Comparison of ENCODE assay signal across 24 cellular contexts in the genomic region with DNA sequence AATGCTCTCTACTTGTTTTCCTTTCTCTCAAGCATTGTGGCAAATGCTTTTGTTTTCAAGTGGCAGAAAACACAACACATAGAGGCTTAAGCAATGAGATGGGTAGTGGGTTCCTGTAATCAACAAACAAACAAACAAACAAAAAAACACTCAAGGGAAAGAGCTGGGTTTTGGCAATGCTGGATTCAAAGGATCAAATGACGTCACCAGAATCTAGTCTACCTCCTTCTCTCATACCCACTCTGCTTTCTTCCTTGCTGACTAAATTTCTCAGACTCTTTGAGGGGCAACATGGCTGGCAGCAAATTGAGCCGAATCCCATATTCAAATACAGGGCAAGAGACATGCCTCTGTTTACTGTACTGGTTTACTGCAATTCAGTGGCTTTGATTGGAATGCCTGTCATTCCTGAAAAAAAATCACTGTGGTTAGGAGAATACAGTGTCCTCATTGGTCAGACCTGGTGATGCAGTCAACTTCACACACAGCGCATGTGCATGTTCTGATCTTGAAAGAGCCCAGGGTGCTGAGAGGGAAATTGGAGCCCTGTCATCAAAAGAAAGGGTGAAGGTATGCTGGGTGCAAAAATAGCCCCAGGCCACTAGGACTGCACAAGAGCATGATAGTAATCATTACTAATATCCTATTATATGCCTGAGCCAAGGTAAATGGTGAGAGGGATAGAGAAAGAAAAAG.
A peak's percentile ranks its signal among the peaks of the same experiment; 100 is the strongest.
DNase-seq lines count a peak whose midpoint lies in the region; ATAC-seq, FAIRE-seq and TF ChIP-seq lines count a peak whose summit lies in the region.
"Had no signal": no experiment of that assay in that cellular context is flagged by ENCODE, and none has a peak within 500 bp of the region (broad histone marks: within the 10 kb centered on the region; RNA-seq: fewer than 3 reads in every experiment).

No MANE protein-coding gene starts in this region.

- H3K9me3 ChIP-seq in HepG2 (ENCODE audit: low read length), result no peaks in the 10 kb centered on the region
- no peaks in the 10 kb centered on the region for H3K9me3 ChIP-seq in right lobe of liver
- H3K9me3 ChIP-seq: HAP-1, sigmoid colon, upper lobe of left lung had no signal

- no peaks in the 10 kb centered on the region for H3K27me3 ChIP-seq in HepG2 (ENCODE audit: control insufficient read depth in 1 of 2, insufficient read depth in 2 of 2, low read length in 2 of 2)
- no peaks in the 10 kb centered on the region for H3K27me3 ChIP-seq in right lobe of liver
- H3K27me3 ChIP-seq: sigmoid colon, upper lobe of left lung had no signal

- no peaks in the 10 kb centered on the region for H3K79me2 ChIP-seq in HepG2 (ENCODE audit: insufficient read depth, low read length)

- no peak for TF ChIP-seq EP300 in HepG2 (IDR thresholded peaks at IDR 0.05; ENCODE audit: low read depth in 2 of 2, low read length in 2 of 2)
- no peak for TF ChIP-seq EP300 in HepG2 (CRISPR knock-in tag; IDR thresholded peaks at IDR 0.05; ENCODE audit: borderline replicate concordance)

- no peaks in the 10 kb centered on the region for H3K4me1 ChIP-seq in HepG2 (ENCODE audit: insufficient read depth, low read length)
- H3K4me1 ChIP-seq in right lobe of liver, result no peaks in the 10 kb centered on the region
- H3K4me1 ChIP-seq: HAP-1, sigmoid colon, upper lobe of left lung had no signal

- CTCF ChIA-PET in HepG2 (lab: Yijun Ruan, JAX; ENCODE audit: low intra/inter-chr PET ratio, low total read pairs), result no interaction called here

- TF ChIP-seq RAD21 in HepG2 (CRISPR knock-in tag; IDR thresholded peaks at IDR 0.05), result no peak

- TF ChIP-seq CTCF in HepG2 (CRISPR knock-in tag; IDR thresholded peaks at IDR 0.05) (no peak), right lobe of liver (IDR thresholded peaks at IDR 0.05) (no peak)

- no peak for TF ChIP-seq POLR2A in HepG2 (IDR thresholded peaks at IDR 0.05; ENCODE audit: insufficient read depth in 1 of 2, low read depth in 2 of 2, low read length in 2 of 2)
- no peak for TF ChIP-seq POLR2A in right lobe of liver (IDR thresholded peaks at IDR 0.05)

- DNase-seq in HepG2 (ENCODE audit: low spot score) (no peak), right lobe of liver (no peak), SW480 (ENCODE audit: low spot score) (peak; percentile 35), fibroblast of peridontal ligament (ENCODE audit: extremely low read depth) (peak; percentile 31), urothelium cell line (ENCODE audit: low spot score) (peak; percentile 17)
- no peak for DNase-seq in activated T-cell treated with anti-CD3 and anti-CD28 coated beads, Interleukin-2, amount 50 U/mL, for 1 hour
- DNase-seq in activated T-cell treated with anti-CD3 and anti-CD28 coated beads, Interleukin-2, amount 50 U/mL, for 24 hours, result no peak
- DNase-seq: activated CD8-positive, alpha-beta T cell treated with anti-CD3 and anti-CD28 coated beads for 36 hours; activated naive CD4-positive, alpha-beta T cell treated with anti-CD3 and anti-CD28 coated beads, Interleukin-2, amount 50 U/mL, for 16 hours; activated T-cell treated with anti-CD3 and anti-CD28 coated beads, Interleukin-2, amount 50 U/mL, for 48 hours; CD8-positive, alpha-beta T cell; DND-41; NCI-H1930; NCI-H446 treated with DMSO at 0.1 percent for 48 hours; Right ventricle myocardium superior; sigmoid colon; stimulated activated CD4-positive, alpha-beta T cell treated with anti-CD3 and anti-CD28 coated beads, Interleukin-1b, Interleukin-23, amount 100 ng/mL, for 48 hours; upper lobe of left lung had no signal

- FAIRE-seq in HepG2 (lab: Jason Lieb, UNC), result no peak
- no peak for FAIRE-seq in urothelium cell line (lab: Jason Lieb, UNC)
- FAIRE-seq: GM19239 had no signal

- no peak overlapping the region for H3K4me3 ChIP-seq in HepG2 (replicated peaks in 1 of 3; ENCODE audit: insufficient read depth in 1 of 3, low read depth in 2 of 3, low read length in 3 of 3)
- no peak overlapping the region for H3K4me3 ChIP-seq in right lobe of liver
- H3K4me3 ChIP-seq: HAP-1, sigmoid colon, upper lobe of left lung had no signal

- WGBS in HepG2 (ENCODE audit: low lambda C conversion rate), result 33% methylated on average over 3 of the region's 3 CpGs
- 78% methylated on average over 3 of the region's 3 CpGs for WGBS in right lobe of liver (ENCODE audit: insufficient coverage, low coverage, low lambda C conversion rate, missing lambda C conversion rate)

- ATAC-seq in HepG2 (no peak), right lobe of liver (no peak), HG03521 (IDR thresholded peaks at IDR 0.05; ENCODE audit: unreplicated experiment) (no peak)
- ATAC-seq: activated CD8-positive, alpha-beta T cell treated with anti-CD3 and anti-CD28 coated beads for 36 hours; CD8-positive, alpha-beta T cell; esophagus mucosa had no signal

- no peaks in the 10 kb centered on the region for H3K36me3 Mint-ChIP-seq in activated T-cell treated with anti-CD3 and anti-CD28 coated beads, Interleukin-2, amount 50 U/mL, for 24 hours (ENCODE audit: low read depth)
- H3K36me3 Mint-ChIP-seq: brain; CD8-positive, alpha-beta T cell had no signal

- no peak overlapping the region for H3K27ac Mint-ChIP-seq in activated T-cell treated with anti-CD3 and anti-CD28 coated beads, Interleukin-2, amount 50 U/mL, for 24 hours
- H3K27ac Mint-ChIP-seq: activated CD8-positive, alpha-beta T cell treated with anti-CD3 and anti-CD28 coated beads for 36 hours; brain; CD8-positive, alpha-beta T cell; stimulated activated naive CD8-positive, alpha-beta T cell treated with anti-CD3 and anti-CD28 coated beads, Interleukin-15, Interleukin-2, amounts not matched to agents 100 ng/mL and 50 ng/mL, for 24 hours had no signal

- in situ Hi-C loops in HepG2 (cut with HindIII; ENCODE audit: extremely low pct_ligation_motif_present, low pct_unique_long_range_greater_than_20kb), result no loop called here

- no peak overlapping the region for H3K4me2 ChIP-seq in HepG2 (ENCODE audit: low read depth, low read length)

- H3K27ac ChIP-seq in HepG2 (ENCODE audit: extremely low read length, insufficient read depth, low read length) (no peak overlapping the region), right lobe of liver (no peak overlapping the region)
- H3K27ac ChIP-seq: sigmoid colon, upper lobe of left lung had no signal

- H3K4me1 Mint-ChIP-seq in activated T-cell treated with anti-CD3 and anti-CD28 coated beads, Interleukin-2, amount 50 U/mL, for 24 hours (ENCODE audit: low read depth), result no peaks in the 10 kb centered on the region
- H3K4me1 Mint-ChIP-seq: brain had no signal

- H3K9ac ChIP-seq in HepG2 (ENCODE audit: insufficient read depth, low read depth, low read length), result no peak overlapping the region

- H3K9me3 Mint-ChIP-seq in activated T-cell treated with anti-CD3 and anti-CD28 coated beads, Interleukin-2, amount 50 U/mL, for 24 hours, result peaks cover 16% of the 10 kb centered on the region
- H3K9me3 Mint-ChIP-seq: brain had no signal

- POLR2A ChIA-PET in HepG2 (lab: Yijun Ruan, JAX), result no interaction called here

- H3K27me3 Mint-ChIP-seq in activated T-cell treated with anti-CD3 and anti-CD28 coated beads, Interleukin-2, amount 50 U/mL, for 24 hours, result no peaks in the 10 kb centered on the region
- H3K27me3 Mint-ChIP-seq: activated CD8-positive, alpha-beta T cell treated with anti-CD3 and anti-CD28 coated beads for 36 hours; brain; stimulated activated naive CD8-positive, alpha-beta T cell treated with anti-CD3 and anti-CD28 coated beads, Interleukin-15, Interleukin-2, amounts not matched to agents 100 ng/mL and 50 ng/mL, for 24 hours had no signal

- H3K4me3 Mint-ChIP-seq in activated T-cell treated with anti-CD3 and anti-CD28 coated beads, Interleukin-2, amount 50 U/mL, for 24 hours, result no peak overlapping the region
- H3K4me3 Mint-ChIP-seq: activated CD8-positive, alpha-beta T cell treated with anti-CD3 and anti-CD28 coated beads for 36 hours; brain; CD8-positive, alpha-beta T cell; stimulated activated naive CD8-positive, alpha-beta T cell treated with anti-CD3 and anti-CD28 coated beads, Interleukin-15, Interleukin-2, amounts not matched to agents 100 ng/mL and 50 ng/mL, for 24 hours had no signal

- BruUV-seq in HepG2 (replicated peaks; lab: Mats Ljungman, UMichigan), result no TSS peak

- H3K36me3 ChIP-seq in HepG2 (replicated peaks in 1 of 2; ENCODE audit: control insufficient read depth in 1 of 2, insufficient read depth in 2 of 2, low read length in 2 of 2) (no peaks in the 10 kb centered on the region), right lobe of liver (no peaks in the 10 kb centered on the region)
- H3K36me3 ChIP-seq: HAP-1, sigmoid colon, upper lobe of left lung had no signal

- intact Hi-C loops in HepG2 (cut with micrococcal nuclease; ENCODE audit: unreplicated experiment) (no loop called here), right lobe of liver (cut with DNase I) (no loop called here)

- no peak overlapping the region for H2AFZ ChIP-seq in HepG2 (ENCODE audit: low read length)

- no peaks in the 10 kb centered on the region for H4K20me1 ChIP-seq in HepG2 (ENCODE audit: insufficient read depth, low read length)

TF ChIP-seq in HepG2, 621 proteins besides CTCF, POLR2A, EP300 and RAD21:
- peak; percentile 95 for TF ChIP-seq CREB1 (IDR thresholded peaks at IDR 0.05)
- TF ChIP-seq CREB1 (CRISPR knock-in tag; IDR thresholded peaks at IDR 0.05), result no peak
- TF ChIP-seq, protein P1, sequence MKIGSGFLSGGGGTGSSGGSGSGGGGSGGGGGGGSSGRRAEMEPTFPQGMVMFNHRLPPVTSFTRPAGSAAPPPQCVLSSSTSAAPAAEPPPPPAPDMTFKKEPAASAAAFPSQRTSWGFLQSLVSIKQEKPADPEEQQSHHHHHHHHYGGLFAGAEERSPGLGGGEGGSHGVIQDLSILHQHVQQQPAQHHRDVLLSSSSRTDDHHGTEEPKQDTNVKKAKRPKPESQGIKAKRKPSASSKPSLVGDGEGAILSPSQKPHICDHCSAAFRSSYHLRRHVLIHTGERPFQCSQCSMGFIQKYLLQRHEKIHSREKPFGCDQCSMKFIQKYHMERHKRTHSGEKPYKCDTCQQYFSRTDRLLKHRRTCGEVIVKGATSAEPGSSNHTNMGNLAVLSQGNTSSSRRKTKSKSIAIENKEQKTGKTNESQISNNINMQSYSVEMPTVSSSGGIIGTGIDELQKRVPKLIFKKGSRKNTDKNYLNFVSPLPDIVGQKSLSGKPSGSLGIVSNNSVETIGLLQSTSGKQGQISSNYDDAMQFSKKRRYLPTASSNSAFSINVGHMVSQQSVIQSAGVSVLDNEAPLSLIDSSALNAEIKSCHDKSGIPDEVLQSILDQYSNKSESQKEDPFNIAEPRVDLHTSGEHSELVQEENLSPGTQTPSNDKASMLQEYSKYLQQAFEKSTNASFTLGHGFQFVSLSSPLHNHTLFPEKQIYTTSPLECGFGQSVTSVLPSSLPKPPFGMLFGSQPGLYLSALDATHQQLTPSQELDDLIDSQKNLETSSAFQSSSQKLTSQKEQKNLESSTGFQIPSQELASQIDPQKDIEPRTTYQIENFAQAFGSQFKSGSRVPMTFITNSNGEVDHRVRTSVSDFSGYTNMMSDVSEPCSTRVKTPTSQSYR (CRISPR knock-in tag; IDR thresholded peaks at IDR 0.05; ENCODE audit: borderline replicate concordance), result no peak
- peak; percentile 98 for TF ChIP-seq ATF7 (IDR thresholded peaks at IDR 0.05)
- TF ChIP-seq ATF7 (CRISPR knock-in tag; IDR thresholded peaks at IDR 0.05), result no peak
- no peak for TF ChIP-seq RFX3 (CRISPR knock-in tag; IDR thresholded peaks at IDR 0.05)

Comparison
In these comparisons a context has a peak if more than half of its experiments do, and no peak if none do; other contexts are left out.
1. DNase-seq: peak in SW480 (single experiment), fibroblast of peridontal ligament (single experiment) and urothelium cell line (single experiment); none in HepG2 (single experiment), right lobe of liver (0 of 3), activated T-cell treated with anti-CD3 and anti-CD28 coated beads, Interleukin-2, amount 50 U/mL, for 1 hour (single experiment) and activated T-cell treated with anti-CD3 and anti-CD28 coated beads, Interleukin-2, amount 50 U/mL, for 24 hours (single experiment).